Comparison of ENCODE assay signal across 8 cellular contexts in genomic region chr4:183876268-183876934, GRCh38. TPM values are rescaled to one million over a fixed set of nuclear protein-coding genes. Genes with fewer than 3 reads are reported as not detected.
DNase-seq lines count a peak whose midpoint lies in the region; FAIRE-seq and TF ChIP-seq lines count a peak whose summit lies in the region.

No MANE protein-coding gene starts in this region.

- no peak for TF ChIP-seq POLR2A in testis (IDR thresholded peaks at IDR 0.05)

- H3K9me3 ChIP-seq in ascending aorta (no peaks in the 10 kb centered on the region), testis (no peaks in the 10 kb centered on the region)

- H3K27me3 ChIP-seq in ascending aorta: no peaks in the 10 kb centered on the region
- no peaks in the 10 kb centered on the region for H3K27me3 ChIP-seq in testis

- H3K27ac ChIP-seq in ascending aorta (peak overlapping the region; percentile 72 to 77), testis (peak overlapping the region; percentile 47 to 75)

- TF ChIP-seq CTCF in ascending aorta (IDR thresholded peaks at IDR 0.05) (no peak), testis (IDR thresholded peaks at IDR 0.05) (no peak)

- 24 to 34% methylated on average over 18 of the region's 18 CpGs for WGBS in testis, 2 donors

- DNase-seq in NCI-H1048 (lab: John Stamatoyannopoulos, UW) (peak; percentile 46), ascending aorta (ENCODE audit: low spot score in 2 of 2) (peak; percentile 62 to 90), testis (peak; percentile 82), NCI-H1436 treated with DMSO at 0.1 percent for 48 hours (lab: John Stamatoyannopoulos, UW) (no peak), NK-92 (lab: John Stamatoyannopoulos, UW; ENCODE audit: unreplicated experiment) (no peak), GF-D8 (lab: John Stamatoyannopoulos, UW) (no peak)
- no peak for DNase-seq in activated naive CD4-positive, alpha-beta T cell treated with anti-CD3 and anti-CD28 coated beads, Interleukin-2, amount 50 U/mL, for 16 hours

- H3K36me3 ChIP-seq in ascending aorta (no peaks in the 10 kb centered on the region), testis (ENCODE audit: low read depth, missing control alignments) (no peaks in the 10 kb centered on the region)

- H3K4me1 ChIP-seq in ascending aorta (peaks cover 0 to 9% of the 10 kb centered on the region in 2 donors), testis (peaks cover 11% of the 10 kb centered on the region)

- intact Hi-C loops in ascending aorta (cut with DNase I): loop anchor here (1.0 to 10.0 kb wide), 3 partner anchors 28 to 108 kb away; partner anchors contain the start of gene STOX2
- intact Hi-C loops in testis (cut with DNase I; ENCODE audit: low total_unique reads): no loop called here

- H3K4me3 ChIP-seq in ascending aorta: peak overlapping the region; percentile 63
- peak overlapping the region; percentile 36 to 50 for H3K4me3 ChIP-seq in testis

- peak; percentile 97 for FAIRE-seq in islet of Langerhans (lab: Jason Lieb, UNC)

RNA-seq across cellular contexts. Expression of gene STOX2, which starts 28.7 kb away (rescaled TPM):
- total RNA-seq in ascending aorta: 41.7 TPM
- total RNA-seq in testis: 10 to 100 TPM; 15.2 to 17.7 TPM
- 5.8 TPM for polyA plus RNA-seq in testis (ENCODE audit: insufficient read depth, low read depth, low replicate concordance)

Comparison
In these comparisons a context has a peak if more than half of its experiments do, and no peak if none do; other contexts are left out.
1. DNase-seq: peak in NCI-H1048 (single experiment), ascending aorta (2 of 2) and testis (single experiment); none in NCI-H1436 treated with DMSO at 0.1 percent for 48 hours (single experiment), NK-92 (single experiment), GF-D8 (single experiment) and activated naive CD4-positive, alpha-beta T cell treated with anti-CD3 and anti-CD28 coated beads, Interleukin-2, amount 50 U/mL, for 16 hours (single experiment).